ENCODE assay signal across 8 cellular contexts in the genomic region with DNA sequence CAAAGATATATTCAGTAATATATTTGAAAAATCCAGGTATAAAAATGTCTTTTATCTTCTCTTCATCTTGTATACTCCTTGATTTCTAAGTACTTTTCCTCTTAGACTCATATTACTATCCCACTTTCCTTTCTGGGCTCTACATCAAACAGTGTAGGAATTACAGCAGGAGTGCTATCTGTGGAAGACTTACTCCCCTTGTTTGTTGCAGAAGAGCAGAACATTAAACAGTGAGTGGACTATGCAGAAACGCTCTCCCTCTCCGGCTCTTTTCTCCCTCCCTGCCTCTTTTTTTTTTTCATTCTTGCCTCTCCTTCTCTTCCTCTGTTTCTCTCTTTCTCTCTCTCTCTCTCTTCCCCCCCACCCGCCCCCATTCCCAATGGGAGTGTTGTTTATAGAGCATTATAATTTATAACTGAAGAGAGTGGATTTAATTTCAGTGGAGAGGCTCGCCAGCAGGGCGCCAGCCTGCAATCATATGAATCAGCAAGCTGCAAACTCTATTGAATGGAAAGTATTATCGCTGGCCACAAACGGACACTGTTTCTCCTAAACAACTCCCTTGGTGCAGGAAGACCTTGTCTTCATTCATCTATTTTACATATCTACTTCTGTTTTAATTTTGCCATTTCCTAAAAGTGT.
DNase-seq lines count a peak whose midpoint lies in the region; ATAC-seq and TF ChIP-seq lines count a peak whose summit lies in the region.

No MANE protein-coding gene starts in this region.

- H4K5ac ChIP-seq in IMR-90 (ENCODE audit: low read depth, low read length) = peak overlapping the region; percentile 25; the same call in 1 of the 2 replicates

- H3K27ac Mint-ChIP-seq in activated T-cell treated with anti-CD3 and anti-CD28 coated beads, Interleukin-2, amount 50 U/mL, for 72 hours = no peak overlapping the region

- H3K36me3 ChIP-seq in IMR-90 (ENCODE audit: control insufficient read depth, insufficient read depth, low read length) = no peaks in the 10 kb centered on the region

- peak overlapping the region; percentile 91; the same call in 1 of the 2 replicates for H3K27ac ChIP-seq in IMR-90 (ENCODE audit: insufficient read depth, low read length)
- no peak overlapping the region for H3K27ac ChIP-seq in right cardiac atrium (ENCODE audit: low read length)

- peak overlapping the region; percentile 13 to 50; a peak in 2 of 4 replicates for H4K8ac ChIP-seq in IMR-90 (ENCODE audit: low read depth in 2 of 2, low read length in 2 of 2)

- TF ChIP-seq CTCF in IMR-90 (conservative IDR thresholded peaks at IDR 0.05; ENCODE audit: low read depth, low read length) = 0 out of 2 replicates have a peak, but pooled peaks have one; percentile 12

- H2AK5ac ChIP-seq in IMR-90 (ENCODE audit: low read depth, low read length) = peak overlapping the region; percentile 10; the same call in 1 of the 2 replicates

- ATAC-seq in IMR-90 (ENCODE audit: low read depth) = peak; percentile 80
- ATAC-seq in SK-N-SH treated with all-trans-retinoic acid at 6 μM for 48 hours = peak; percentile 76
- ATAC-seq in right cardiac atrium = no peak
- no peak for ATAC-seq in GM19395 (IDR thresholded peaks at IDR 0.05; ENCODE audit: unreplicated experiment)
- no peak for ATAC-seq in activated T-cell treated with anti-CD3 and anti-CD28 coated beads, Interleukin-2, amount 50 U/mL, for 72 hours (replicated peaks in 1 of 2)
- no peak for ATAC-seq in GM18909 (IDR thresholded peaks at IDR 0.05; ENCODE audit: poor library complexity, unreplicated experiment)

- H3K14ac ChIP-seq in IMR-90 (replicated peaks; ENCODE audit: low read depth, low read length) = peak overlapping the region; percentile 83

- peak overlapping the region; percentile 79 for H3K23ac ChIP-seq in IMR-90 (ENCODE audit: low read depth, low read length)

- DNase-seq in A172 (ENCODE audit: low spot score) = peak; percentile 52
- DNase-seq in IMR-90 = peak; percentile 71
- peak in 1 of 3 donors; percentile 59 for DNase-seq in right cardiac atrium
- no peak for DNase-seq in activated T-cell treated with anti-CD3 and anti-CD28 coated beads, Interleukin-2, amount 50 U/mL, for 72 hours
- no peak for DNase-seq in kidney glomerular epithelial cell (lab: John Stamatoyannopoulos, UW)

- H2BK20ac ChIP-seq in IMR-90 (ENCODE audit: low read depth, low read length) = peak overlapping the region; percentile 41; the same call in 1 of the 2 replicates

- H3K36me3 Mint-ChIP-seq in activated T-cell treated with anti-CD3 and anti-CD28 coated beads, Interleukin-2, amount 50 U/mL, for 72 hours (ENCODE audit: insufficient read depth in 2 of 2) = no peaks in the 10 kb centered on the region

- H3K27me3 Mint-ChIP-seq in activated T-cell treated with anti-CD3 and anti-CD28 coated beads, Interleukin-2, amount 50 U/mL, for 72 hours (ENCODE audit: low read depth) = no peaks in the 10 kb centered on the region

- H4K91ac ChIP-seq in IMR-90 (ENCODE audit: insufficient read depth, low read depth, low read length) = peak overlapping the region; percentile 5; the same call in 1 of the 2 replicates

- peak overlapping the region; percentile 57 for H3K9ac ChIP-seq in IMR-90 (ENCODE audit: low read depth, low read length)

- H3K9me3 ChIP-seq in IMR-90 (ENCODE audit: control insufficient read depth, insufficient read depth, low read length) (no peaks in the 10 kb centered on the region), right cardiac atrium (ENCODE audit: control insufficient read depth, low read length) (no peaks in the 10 kb centered on the region)

- no peaks in the 10 kb centered on the region for H4K20me1 ChIP-seq in IMR-90 (ENCODE audit: insufficient read depth, low read length)

- H3K4me1 ChIP-seq in IMR-90 (ENCODE audit: control insufficient read depth, insufficient read depth, low read length) (peaks cover 9% of the 10 kb centered on the region), right cardiac atrium (ENCODE audit: control insufficient read depth, insufficient read depth, low read length) (no peaks in the 10 kb centered on the region)

- no peak overlapping the region for H3K4me3 Mint-ChIP-seq in activated T-cell treated with anti-CD3 and anti-CD28 coated beads, Interleukin-2, amount 50 U/mL, for 72 hours

- no peaks in the 10 kb centered on the region for H3K27me3 ChIP-seq in IMR-90 (ENCODE audit: control insufficient read depth, insufficient read depth, low read length)
- no peaks in the 10 kb centered on the region for H3K27me3 ChIP-seq in right cardiac atrium (ENCODE audit: control insufficient read depth, insufficient read depth)

- intact Hi-C loops in IMR-90 (cut with micrococcal nuclease) = loop anchor here (1.0 to 10.0 kb wide), 5 partner anchors 40 to 433 kb away; a partner anchor contains a TSS
- intact Hi-C loops in right cardiac atrium (cut with DNase I) = no loop called here

- peak overlapping the region; percentile 76 for H2BK5ac ChIP-seq in IMR-90 (ENCODE audit: low read depth, low read length, poor library complexity, severe bottlenecking)

- peak overlapping the region; percentile 53; the same call in 1 of the 3 replicates for H2BK15ac ChIP-seq in IMR-90 (ENCODE audit: low read depth, low read length)

- no peaks in the 10 kb centered on the region for H3K9me1 ChIP-seq in IMR-90 (ENCODE audit: insufficient read depth, low read length)

- H3K18ac ChIP-seq in IMR-90 (ENCODE audit: low read depth, low read length) = peak overlapping the region; percentile 66

- H3K56ac ChIP-seq in IMR-90 (ENCODE audit: extremely low read depth, insufficient read depth, low read length) = peak overlapping the region; percentile 57

- peak overlapping the region; percentile 71 for H2AFZ ChIP-seq in IMR-90 (replicated peaks; ENCODE audit: low read length, poor library complexity)

- peak overlapping the region; percentile 54 for H3K4ac ChIP-seq in IMR-90 (ENCODE audit: low read depth, low read length)

- H3K9me3 Mint-ChIP-seq in activated T-cell treated with anti-CD3 and anti-CD28 coated beads, Interleukin-2, amount 50 U/mL, for 72 hours = no peaks in the 10 kb centered on the region

- H3K79me1 ChIP-seq in IMR-90 (ENCODE audit: low read depth in 1 of 2, low read length in 2 of 2) = peaks cover 0 to 2% of the 10 kb centered on the region in 2 experiments; a peak in 1 of 4 replicates

- H2AK9ac ChIP-seq in IMR-90 (replicated peaks; ENCODE audit: low read depth, low read length, poor library complexity) = no peak overlapping the region

- peak overlapping the region; percentile 80 for H2BK120ac ChIP-seq in IMR-90 (ENCODE audit: low read depth, low read length)

- CTCF ChIA-PET in IMR-90 (lab: Yijun Ruan, JAX) = no interaction called here

- peak overlapping the region; percentile 86 for H3K4me2 ChIP-seq in IMR-90 (ENCODE audit: low read depth, low read length)

- TF ChIP-seq POLR2A in IMR-90 (IDR thresholded peaks at IDR 0.05; ENCODE audit: low read depth, low read length) = no peak

- peak; percentile 36 for TF ChIP-seq RAD21 in IMR-90 (IDR thresholded peaks at IDR 0.05; ENCODE audit: low read length)

- peaks cover 19% of the 10 kb centered on the region for H3K4me1 Mint-ChIP-seq in activated T-cell treated with anti-CD3 and anti-CD28 coated beads, Interleukin-2, amount 50 U/mL, for 72 hours (ENCODE audit: low read depth)

- no TSS peak for BruUV-seq in IMR-90 (replicated peaks; lab: Mats Ljungman, UMichigan)

- WGBS in IMR-90 (ENCODE audit: extremely low coverage in 2 of 2, insufficient read length in 1 of 2), 2 experiments = no CpG with 5 or more reads among the region's 7 CpGs
- 46% methylated on average over 7 of the region's 7 CpGs for WGBS in right cardiac atrium

- dilution Hi-C loops in IMR-90 (cut with HindIII; ENCODE audit: low sequenced_read_pairs, unreplicated experiment) = no loop called here

- POLR2A ChIA-PET in IMR-90 (lab: Charles Lee; ENCODE audit: unreplicated experiment) = no interaction called here

- H3K4me3 ChIP-seq in IMR-90 (ENCODE audit: insufficient read depth, low read depth, low read length) (peak overlapping the region; percentile 24; the same call in 1 of the 2 replicates), right cardiac atrium (ENCODE audit: low read length) (peak overlapping the region; percentile 38)

- in situ Hi-C loops in IMR-90 (cut with MboI; ENCODE audit: low sequenced_read_pairs) = no loop called here

TF ChIP-seq in IMR-90, 13 proteins besides CTCF, POLR2A, EP300 and RAD21 (continues in another document):
- TF ChIP-seq CEBPB (IDR thresholded peaks at IDR 0.05; ENCODE audit: low read depth, low read length) (no peak), NFE2L2 (IDR thresholded peaks at IDR 0.05; ENCODE audit: low read depth, low read length) (no peak)
- TF ChIP-seq, protein P1, sequence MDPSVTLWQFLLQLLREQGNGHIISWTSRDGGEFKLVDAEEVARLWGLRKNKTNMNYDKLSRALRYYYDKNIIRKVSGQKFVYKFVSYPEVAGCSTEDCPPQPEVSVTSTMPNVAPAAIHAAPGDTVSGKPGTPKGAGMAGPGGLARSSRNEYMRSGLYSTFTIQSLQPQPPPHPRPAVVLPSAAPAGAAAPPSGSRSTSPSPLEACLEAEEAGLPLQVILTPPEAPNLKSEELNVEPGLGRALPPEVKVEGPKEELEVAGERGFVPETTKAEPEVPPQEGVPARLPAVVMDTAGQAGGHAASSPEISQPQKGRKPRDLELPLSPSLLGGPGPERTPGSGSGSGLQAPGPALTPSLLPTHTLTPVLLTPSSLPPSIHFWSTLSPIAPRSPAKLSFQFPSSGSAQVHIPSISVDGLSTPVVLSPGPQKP (IDR thresholded peaks at IDR 0.05; ENCODE audit: borderline replicate concordance, low read depth, low read length) = no peak

TF ChIP-seq in SK-N-SH treated with all-trans-retinoic acid at 6 μM for 48 hours, 23 proteins besides CTCF, POLR2A, EP300 and RAD21:
- TF ChIP-seq ZNF70 (CRISPR knock-in tag; IDR thresholded peaks at IDR 0.05) (0 out of 2 replicates have a peak, but pooled peaks have one; percentile 6), ZNF8 (CRISPR knock-in tag; IDR thresholded peaks at IDR 0.05) (no peak), ARNTL (CRISPR knock-in tag; IDR thresholded peaks at IDR 0.05; ENCODE audit: borderline replicate concordance, low read depth) (no peak), ISL1 (CRISPR knock-in tag; IDR thresholded peaks at IDR 0.05) (peak; percentile 44)

Comparison
In these comparisons a context has a peak if more than half of its experiments do, and no peak if none do; other contexts are left out.
1. DNase-seq: peak in A172 (single experiment) and IMR-90 (single experiment); none in activated T-cell treated with anti-CD3 and anti-CD28 coated beads, Interleukin-2, amount 50 U/mL, for 72 hours (0 of 2) and kidney glomerular epithelial cell (single experiment).
2. ATAC-seq: peak in IMR-90 (single experiment) and SK-N-SH treated with all-trans-retinoic acid at 6 μM for 48 hours (single experiment); none in right cardiac atrium (0 of 2), GM19395 (single experiment), activated T-cell treated with anti-CD3 and anti-CD28 coated beads, Interleukin-2, amount 50 U/mL, for 72 hours (0 of 2) and GM18909 (single experiment).